ENCODE assay signal across 21 cellular contexts in genomic region chr5:149785341-149785740, GRCh38.
"Had no signal": no experiment of that assay in that cellular context is flagged by ENCODE, and none has a peak within 500 bp of the region (broad histone marks: within the 10 kb centered on the region; RNA-seq: fewer than 3 reads in every experiment).

No MANE protein-coding gene starts in this region.

- H3K4me3 Mint-ChIP-seq: activated CD4-positive, alpha-beta T cell treated with anti-CD3 and anti-CD28 coated beads, Interleukin-2, amount 10 ng/mL, durations not matched to agents 7 days and 5 days; activated naive CD4-positive, alpha-beta T cell treated with anti-CD3 and anti-CD28 coated beads, Interleukin-2, amount 50 U/mL, for 24 hours; activated T-cell treated with anti-CD3 and anti-CD28 coated beads, Interleukin-2, amount 50 U/mL, for 72 hours; effector memory CD8-positive, alpha-beta T cell; nephron; T-helper 1 cell treated with Interleukin-12 subunit alpha and Interleukin-12 subunit beta and Interleukin-4 antibody, amounts not matched to agents 30 μg/mL and 1 μg/mL, for 36 hours had no signal

- ATAC-seq: activated CD4-positive, CD25-positive, alpha-beta regulatory T cell treated with anti-CD3 and anti-CD28 coated beads, Interleukin-2, amount 50 U/mL, for 24 hours; activated T-cell treated with anti-CD3 and anti-CD28 coated beads, Interleukin-2, amount 50 U/mL, for 72 hours; effector memory CD8-positive, alpha-beta T cell had no signal

- H3K27ac Mint-ChIP-seq: activated CD4-positive, alpha-beta T cell treated with anti-CD3 and anti-CD28 coated beads, Interleukin-2, amount 10 ng/mL, durations not matched to agents 7 days and 5 days; activated naive CD4-positive, alpha-beta T cell treated with anti-CD3 and anti-CD28 coated beads, Interleukin-2, amount 50 U/mL, for 24 hours; activated T-cell treated with anti-CD3 and anti-CD28 coated beads, Interleukin-2, amount 50 U/mL, for 72 hours; effector memory CD8-positive, alpha-beta T cell; nephron; T-helper 1 cell treated with Interleukin-12 subunit alpha and Interleukin-12 subunit beta and Interleukin-4 antibody, amounts not matched to agents 30 μg/mL and 1 μg/mL, for 36 hours had no signal

- H3K36me3 ChIP-seq: adrenal gland, esophagus squamous epithelium, stomach, upper lobe of left lung had no signal

- DNase-seq: activated CD4-positive, alpha-beta T cell treated with anti-CD3 and anti-CD28 coated beads, Interleukin-2, amount 10 ng/mL, durations not matched to agents 7 days and 5 days; activated CD8-positive, alpha-beta memory T cell treated with anti-CD3 and anti-CD28 coated beads for 24 hours; activated CD8-positive, alpha-beta memory T cell treated with anti-CD3 and anti-CD28 coated beads, Interleukin-2, amount 50 U/mL, for 48 hours; activated effector memory CD4-positive, alpha-beta T cell treated with anti-CD3 and anti-CD28 coated beads, Interleukin-2, amount 50 U/mL, for 16 hours; activated T-cell treated with anti-CD3 and anti-CD28 coated beads, Interleukin-2, amount 50 U/mL, for 72 hours; adrenal gland; effector memory CD8-positive, alpha-beta T cell; esophagus squamous epithelium; nucleus accumbens; posterior cingulate gyrus; stimulated activated CD4-positive, alpha-beta T cell treated with anti-CD3 and anti-CD28 coated beads, Interleukin-15, amount 100 ng/mL, for 24 hours; stimulated activated CD4-positive, alpha-beta T cell treated with anti-CD3 and anti-CD28 coated beads, Interleukin-2, amount 100 ng/mL, for 48 hours; stomach; upper lobe of left lung had no signal

- H3K4me3 ChIP-seq: adrenal gland, esophagus squamous epithelium, hepatocyte, lung, skin epidermis, stomach, upper lobe of left lung had no signal

- H3K27me3 Mint-ChIP-seq: activated CD4-positive, alpha-beta T cell treated with anti-CD3 and anti-CD28 coated beads, Interleukin-2, amount 10 ng/mL, durations not matched to agents 7 days and 5 days; activated naive CD4-positive, alpha-beta T cell treated with anti-CD3 and anti-CD28 coated beads, Interleukin-2, amount 50 U/mL, for 24 hours; effector memory CD8-positive, alpha-beta T cell had no signal

- H3K27me3 ChIP-seq: adrenal gland, esophagus squamous epithelium, hepatocyte, stomach, upper lobe of left lung had no signal

- H3K27ac ChIP-seq: adrenal gland, esophagus squamous epithelium, hepatocyte, skin epidermis, stomach, upper lobe of left lung had no signal

- H3K9me3 Mint-ChIP-seq: activated naive CD4-positive, alpha-beta T cell treated with anti-CD3 and anti-CD28 coated beads, Interleukin-2, amount 50 U/mL, for 24 hours; effector memory CD8-positive, alpha-beta T cell; nephron had no signal

- H3K9me3 ChIP-seq: adrenal gland, esophagus squamous epithelium, stomach, upper lobe of left lung had no signal
